23 cellular contexts compared by ENCODE assay signal in the genomic region with DNA sequence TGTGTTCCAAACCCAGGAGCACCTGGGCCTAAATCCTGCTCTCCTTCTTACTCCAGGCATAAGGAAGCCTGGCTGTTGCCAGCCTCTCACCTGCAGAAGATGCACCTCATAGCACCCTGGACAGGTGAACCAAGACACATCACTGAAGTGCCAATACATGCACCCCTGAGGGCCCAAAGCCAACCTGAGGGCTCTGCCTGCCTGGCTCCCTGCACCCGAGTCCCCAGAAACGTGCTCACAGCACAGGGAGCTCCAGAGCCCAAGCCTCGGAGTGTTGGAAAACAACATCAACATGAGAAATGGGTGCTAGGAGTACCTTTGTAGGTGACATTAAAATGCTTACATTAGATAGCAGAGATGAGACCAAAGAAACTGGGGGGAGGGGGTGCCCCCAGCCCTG.
"Had no signal": no experiment of that assay in that cellular context is flagged by ENCODE, and none has a peak within 500 bp of the region (broad histone marks: within the 10 kb centered on the region; RNA-seq: fewer than 3 reads in every experiment).

No MANE protein-coding gene starts in this region.

- H3K36me3 Mint-ChIP-seq: naive thymus-derived CD4-positive, alpha-beta T cell; neural progenitor cell; stimulated activated memory B cell treated with anti-CD40 and anti-IgM and Interleukin-4, amounts not matched to agents 10 μg/mL and 1 μg/mL and 100 μg/mL, for 72 hours had no signal

- H3K36me3 ChIP-seq: gastrocnemius medialis, left lung, neural progenitor cell, spleen, thoracic aorta, tibial nerve, upper lobe of left lung, uterus had no signal

- DNase-seq: cortex of kidney; effector memory CD8-positive, alpha-beta T cell; foreskin fibroblast; gastrocnemius medialis; left cardiac atrium; left lung; mesenchymal stem cell; midbrain; naive thymus-derived CD4-positive, alpha-beta T cell; psoas muscle; right cardiac atrium; stimulated activated CD4-positive, alpha-beta T cell treated with anti-CD3 and anti-CD28 coated beads, Interleukin-4, amount 100 ng/mL, for 4 hours; stimulated activated naive CD8-positive, alpha-beta T cell treated with anti-CD3 and anti-CD28 coated beads, Interleukin-15, Interleukin-2, amounts not matched to agents 100 U/mL and 50 U/mL, for 24 hours; upper lobe of left lung; uterus had no signal

- H3K4me3 Mint-ChIP-seq: effector memory CD8-positive, alpha-beta T cell; nephron; neural progenitor cell; stimulated activated memory B cell treated with anti-CD40 and anti-IgM and Interleukin-4, amounts not matched to agents 10 μg/mL and 1 μg/mL and 100 μg/mL, for 72 hours had no signal

- H3K4me3 ChIP-seq: gastrocnemius medialis, left lung, neural progenitor cell, psoas muscle, skin epidermis, spleen, thoracic aorta, tibial nerve, upper lobe of left lung, uterus had no signal

- H3K4me1 ChIP-seq: neural progenitor cell, psoas muscle, uterus had no signal

- H3K9ac ChIP-seq: neural progenitor cell had no signal

- H3K4me2 ChIP-seq: neural progenitor cell had no signal

- H3K27me3 ChIP-seq: gastrocnemius medialis, neural progenitor cell, tibial nerve, upper lobe of left lung, uterus had no signal

- ATAC-seq: effector memory CD8-positive, alpha-beta T cell; esophagus mucosa; gastrocnemius medialis; left cardiac atrium; left lung; naive thymus-derived CD4-positive, alpha-beta T cell; psoas muscle; right cardiac atrium; stimulated activated memory B cell treated with anti-CD40 and anti-IgM and Interleukin-4, amounts not matched to agents 10 μg/mL and 1 μg/mL and 100 μg/mL, for 72 hours; stimulated activated naive CD8-positive, alpha-beta T cell treated with anti-CD3 and anti-CD28 coated beads, Interleukin-15, Interleukin-2, amounts not matched to agents 100 U/mL and 50 U/mL, for 24 hours had no signal

- H3K9me3 ChIP-seq: gastrocnemius medialis, left lung, psoas muscle, spleen, thoracic aorta, tibial nerve, upper lobe of left lung, uterus had no signal

- H3K9me3 Mint-ChIP-seq: effector memory CD8-positive, alpha-beta T cell; nephron; neural progenitor cell; stimulated activated memory B cell treated with anti-CD40 and anti-IgM and Interleukin-4, amounts not matched to agents 10 μg/mL and 1 μg/mL and 100 μg/mL, for 72 hours had no signal

- H2AFZ ChIP-seq: neural progenitor cell had no signal

- H3K27ac Mint-ChIP-seq: effector memory CD8-positive, alpha-beta T cell; naive thymus-derived CD4-positive, alpha-beta T cell; nephron; neural progenitor cell; stimulated activated memory B cell treated with anti-CD40 and anti-IgM and Interleukin-4, amounts not matched to agents 10 μg/mL and 1 μg/mL and 100 μg/mL, for 72 hours had no signal

- H3K27ac ChIP-seq: gastrocnemius medialis, left lung, neural progenitor cell, psoas muscle, skin epidermis, spleen, thoracic aorta, tibial nerve, upper lobe of left lung, uterus had no signal

- H3K4me1 Mint-ChIP-seq: nephron; stimulated activated memory B cell treated with anti-CD40 and anti-IgM and Interleukin-4, amounts not matched to agents 10 μg/mL and 1 μg/mL and 100 μg/mL, for 72 hours had no signal
